ENCODE assay signal across 8 cellular contexts in genomic region chr11:90222459-90223247, GRCh38. TPM values are rescaled to one million over a fixed set of nuclear protein-coding genes. Genes with fewer than 3 reads are reported as not detected.
DNase-seq lines count a peak whose midpoint lies in the region; ATAC-seq, FAIRE-seq and TF ChIP-seq lines count a peak whose summit lies in the region.

TSS of gene CHORDC1 (minus strand) at chr11:90223049. CDS start at chr11:90222954, 95 bp downstream.

- TF ChIP-seq CTCF in chondrocyte (IDR thresholded peaks at IDR 0.05) (no peak), kidney (IDR thresholded peaks at IDR 0.05; ENCODE audit: borderline replicate concordance, extremely low read depth, insufficient read depth) (no peak)

- H3K4me1 ChIP-seq in kidney (ENCODE audit: control insufficient read depth in 1 of 2, insufficient read depth in 1 of 2, low read depth in 1 of 2, low read length in 2 of 2): peaks cover 4 to 14% of the 10 kb centered on the region in 2 donors

- ATAC-seq in GM19035 (IDR thresholded peaks at IDR 0.05; ENCODE audit: unreplicated experiment) (peak; percentile 91), HG03342 (IDR thresholded peaks at IDR 0.05; ENCODE audit: unreplicated experiment) (peak; percentile 91)

- FAIRE-seq in kidney (lab: Jason Lieb, UNC): no peak

- no peaks in the 10 kb centered on the region for H3K9me3 ChIP-seq in kidney (ENCODE audit: control insufficient read depth in 1 of 2, low read length in 2 of 2)

- H3K9ac ChIP-seq in kidney (ENCODE audit: low read length in 2 of 2): peak within 1 kb of the TSS; percentile 92 to 94

- intact Hi-C loops in kidney (cut with DNase I): no loop called here

- peak within 1 kb of the TSS; percentile 97 for H3K27ac Mint-ChIP-seq in chondrocyte (ENCODE audit: unreplicated experiment)

- H3K4me3 ChIP-seq in kidney (ENCODE audit: low read length in 2 of 2): peak within 1 kb of the TSS; percentile 86 to 90

- no peaks in the 10 kb centered on the region for H3K36me3 ChIP-seq in kidney (ENCODE audit: control insufficient read depth in 1 of 2, insufficient read depth in 2 of 2, low read length in 2 of 2)

- no peaks in the 10 kb centered on the region for H3K9me3 Mint-ChIP-seq in chondrocyte (ENCODE audit: low read depth)

- no peaks in the 10 kb centered on the region for H3K27me3 Mint-ChIP-seq in chondrocyte (ENCODE audit: low read depth)

- peaks cover 47% of the 10 kb centered on the region for H3K4me1 Mint-ChIP-seq in chondrocyte (ENCODE audit: low read depth)

- peak within 1 kb of the TSS; percentile 95 to 96 for H3K27ac ChIP-seq in kidney (ENCODE audit: low read depth in 2 of 2, low read length in 2 of 2)

- no peaks in the 10 kb centered on the region for H3K36me3 Mint-ChIP-seq in chondrocyte (ENCODE audit: low read depth)

- peak within 1 kb of the TSS; percentile 95 for H3K4me3 Mint-ChIP-seq in chondrocyte (ENCODE audit: unreplicated experiment)

- DNase-seq in AML-193 (lab: John Stamatoyannopoulos, UW): peak; percentile 80 to 84
- peak; percentile 77 for DNase-seq in NCI-H510A (lab: John Stamatoyannopoulos, UW)
- peak; percentile 91 for DNase-seq in activated CD4-positive, alpha-beta T cell treated with anti-CD3 and anti-CD28 coated beads for 1 hour
- peak; percentile 92 for DNase-seq in chondrocyte (ENCODE audit: low spot score)
- DNase-seq in kidney: peak; percentile 96
- peak; percentile 96 for DNase-seq in stimulated activated CD4-positive, alpha-beta T cell treated with anti-CD3 and anti-CD28 coated beads, Interleukin-15, amount 100 ng/mL, for 24 hours

RNA-seq across cellular contexts. Expression of gene CHORDC1, which starts in this region (rescaled TPM):
- total RNA-seq in chondrocyte (30.7 to 31.9 TPM (median 31.0 TPM) in 3 replicates), kidney (21.7 TPM)
- 12.3 TPM for polyA plus RNA-seq in kidney (ENCODE audit: insufficient read depth, low read depth, low replicate concordance)

Comparison
In these comparisons a context has a peak if more than half of its experiments do, and no peak if none do; other contexts are left out.
1. Peak in every context shown above with its lines: DNase-seq, ATAC-seq, H3K4me3 ChIP-seq and H3K27ac ChIP-seq.